In genomic region chr1:33997127-33998047, GRCh38 we compare ENCODE assay signal across 18 cellular contexts.
DNase-seq lines count a peak whose midpoint lies in the region; ATAC-seq and TF ChIP-seq lines count a peak whose summit lies in the region.
"Had no signal": no experiment of that assay in that cellular context is flagged by ENCODE, and none has a peak within 500 bp of the region (broad histone marks: within the 10 kb centered on the region; RNA-seq: fewer than 3 reads in every experiment).

No MANE protein-coding gene starts in this region.

- H3K4me1 ChIP-seq in foreskin keratinocyte (no peaks in the 10 kb centered on the region), esophagus muscularis mucosa (no peaks in the 10 kb centered on the region)

- POLR2A ChIA-PET in WTC11 (lab: Charles Lee): no interaction called here

- H3K27ac Mint-ChIP-seq in WTC11: no peak overlapping the region
- no peak overlapping the region for H3K27ac Mint-ChIP-seq in T-helper 2 cell treated with Interferon-gamma antibody and Interleukin-4, amounts not matched to agents 5 μg/mL and 100 μg/mL, for 36 hours
- H3K27ac Mint-ChIP-seq: CD8-positive, alpha-beta memory T cell had no signal

- H3K27me3 ChIP-seq in foreskin keratinocyte: no peaks in the 10 kb centered on the region
- H3K27me3 ChIP-seq in esophagus muscularis mucosa: peaks cover 0 to 17% (median 0%) of the 10 kb centered on the region in 4 donors
- H3K27me3 ChIP-seq: BLaER1 treated with 17β-estradiol and CSF1 and Interleukin-3, amounts not matched to agents 10 nM and 100 nM had no signal

- 72% methylated on average over 13 of the region's 13 CpGs for WGBS in esophagus muscularis mucosa

- peak; percentile 3 for DNase-seq in NCI-H524 treated with DMSO at 0.1 percent for 48 hours (lab: John Stamatoyannopoulos, UW)
- no peak for DNase-seq in NCI-H524 (lab: John Stamatoyannopoulos, UW)
- no peak for DNase-seq in WTC11 (ENCODE audit: low spot score)
- peak in 1 of 2 donors; percentile 0 for DNase-seq in foreskin keratinocyte
- DNase-seq in T-helper 2 cell treated with Interferon-gamma antibody and Interleukin-4, amounts not matched to agents 5 μg/mL and 100 μg/mL, for 36 hours (ENCODE audit: low spot score): no peak
- DNase-seq in T-helper 2 cell: no peak
- no peak for DNase-seq in esophagus muscularis mucosa (ENCODE audit: extremely low spot score)
- no peak for DNase-seq in stimulated activated CD8-positive, alpha-beta memory T cell treated with anti-CD3 and anti-CD28 coated beads, Interleukin-4, amount 100 ng/mL, for 48 hours
- DNase-seq: CD8-positive, alpha-beta memory T cell; DMS79 treated with DMSO at 0.1 percent for 48 hours; GDM1; NCI-H1105; NCI-H1694 treated with DMSO at 0.1 percent for 48 hours; NCI-H2107; NCI-H2227 treated with DMSO at 0.1 percent for 48 hours had no signal

- no peaks in the 10 kb centered on the region for H3K9me3 ChIP-seq in esophagus muscularis mucosa
- H3K9me3 ChIP-seq: BLaER1 treated with 17β-estradiol and CSF1 and Interleukin-3, amounts not matched to agents 10 nM and 100 nM had no signal

- no peaks in the 10 kb centered on the region for H3K36me3 ChIP-seq in esophagus muscularis mucosa
- H3K36me3 ChIP-seq: BLaER1 treated with 17β-estradiol and CSF1 and Interleukin-3, amounts not matched to agents 10 nM and 100 nM had no signal

- TF ChIP-seq CTCF in WTC11 (IDR thresholded peaks at IDR 0.05) (no peak), foreskin keratinocyte (conservative IDR thresholded peaks at IDR 0.05) (no peak), esophagus muscularis mucosa (IDR thresholded peaks at IDR 0.05) (no peak)

- H3K36me3 Mint-ChIP-seq in WTC11: no peaks in the 10 kb centered on the region
- no peaks in the 10 kb centered on the region for H3K36me3 Mint-ChIP-seq in T-helper 2 cell treated with Interferon-gamma antibody and Interleukin-4, amounts not matched to agents 5 μg/mL and 100 μg/mL, for 36 hours (ENCODE audit: low read depth)
- H3K36me3 Mint-ChIP-seq: CD8-positive, alpha-beta memory T cell had no signal

- no peaks in the 10 kb centered on the region for H3K9me3 Mint-ChIP-seq in WTC11
- H3K9me3 Mint-ChIP-seq in T-helper 2 cell treated with Interferon-gamma antibody and Interleukin-4, amounts not matched to agents 5 μg/mL and 100 μg/mL, for 36 hours: no peaks in the 10 kb centered on the region
- H3K9me3 Mint-ChIP-seq: CD8-positive, alpha-beta memory T cell had no signal

- no peak for TF ChIP-seq EP300 in esophagus muscularis mucosa (IDR thresholded peaks at IDR 0.05)

- no peaks in the 10 kb centered on the region for H3K27me3 Mint-ChIP-seq in WTC11 (ENCODE audit: low read depth)
- H3K27me3 Mint-ChIP-seq in T-helper 2 cell treated with Interferon-gamma antibody and Interleukin-4, amounts not matched to agents 5 μg/mL and 100 μg/mL, for 36 hours (ENCODE audit: low read depth): no peaks in the 10 kb centered on the region

- ATAC-seq in WTC11: peak; percentile 38; the same call in 1 of the 2 replicates
- peak; percentile 50 for ATAC-seq in foreskin keratinocyte

- peaks cover 13% of the 10 kb centered on the region for H3K4me1 Mint-ChIP-seq in WTC11
- H3K4me1 Mint-ChIP-seq in T-helper 2 cell treated with Interferon-gamma antibody and Interleukin-4, amounts not matched to agents 5 μg/mL and 100 μg/mL, for 36 hours (ENCODE audit: low read depth): no peaks in the 10 kb centered on the region
- H3K4me1 Mint-ChIP-seq: CD8-positive, alpha-beta memory T cell had no signal

- H3K27ac ChIP-seq in foreskin keratinocyte (no peak overlapping the region), esophagus muscularis mucosa (replicated peaks in 1 of 4) (no peak overlapping the region)
- H3K27ac ChIP-seq: 22Rv1; BLaER1 treated with 17β-estradiol and CSF1 and Interleukin-3, amounts not matched to agents 10 nM and 100 nM; RWPE1 had no signal

- no peak overlapping the region for H3K4me3 ChIP-seq in esophagus muscularis mucosa
- H3K4me3 ChIP-seq: BLaER1 treated with 17β-estradiol and CSF1 and Interleukin-3, amounts not matched to agents 10 nM and 100 nM had no signal

- H3K4me3 Mint-ChIP-seq in WTC11: no peak overlapping the region
- no peak overlapping the region for H3K4me3 Mint-ChIP-seq in T-helper 2 cell treated with Interferon-gamma antibody and Interleukin-4, amounts not matched to agents 5 μg/mL and 100 μg/mL, for 36 hours
- H3K4me3 Mint-ChIP-seq: CD8-positive, alpha-beta memory T cell had no signal

- CTCF ChIA-PET in WTC11 (lab: Charles Lee): interaction anchor here (1.4 to 5.3 kb wide), 2 partner anchors 16 to 364 kb away, joined by 4 to 43 read pairs; no protein-coding TSS in a partner anchor

- intact Hi-C loops in esophagus muscularis mucosa (cut with DNase I): no loop called here

- no peak for TF ChIP-seq POLR2A in esophagus muscularis mucosa (IDR thresholded peaks at IDR 0.05; ENCODE audit: low read depth)

TF ChIP-seq in WTC11, 78 proteins besides CTCF, POLR2A, EP300 and RAD21 (continues in another document):
- TF ChIP-seq ZNF138 (CRISPR knock-in tag; conservative IDR thresholded peaks at IDR 0.05) (no peak), CREM (CRISPR knock-in tag; IDR thresholded peaks at IDR 0.05) (no peak), ZNF219 (CRISPR knock-in tag; IDR thresholded peaks at IDR 0.05; ENCODE audit: borderline replicate concordance) (no peak), HMGA2 (CRISPR knock-in tag; IDR thresholded peaks at IDR 0.05) (no peak), TEAD4 (CRISPR knock-in tag; IDR thresholded peaks at IDR 0.05) (no peak)
- TF ChIP-seq, protein P1, sequence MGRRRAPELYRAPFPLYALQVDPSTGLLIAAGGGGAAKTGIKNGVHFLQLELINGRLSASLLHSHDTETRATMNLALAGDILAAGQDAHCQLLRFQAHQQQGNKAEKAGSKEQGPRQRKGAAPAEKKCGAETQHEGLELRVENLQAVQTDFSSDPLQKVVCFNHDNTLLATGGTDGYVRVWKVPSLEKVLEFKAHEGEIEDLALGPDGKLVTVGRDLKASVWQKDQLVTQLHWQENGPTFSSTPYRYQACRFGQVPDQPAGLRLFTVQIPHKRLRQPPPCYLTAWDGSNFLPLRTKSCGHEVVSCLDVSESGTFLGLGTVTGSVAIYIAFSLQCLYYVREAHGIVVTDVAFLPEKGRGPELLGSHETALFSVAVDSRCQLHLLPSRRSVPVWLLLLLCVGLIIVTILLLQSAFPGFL (CRISPR knock-in tag; IDR thresholded peaks at IDR 0.05; ENCODE audit: borderline replicate concordance): no peak
- TF ChIP-seq, protein P2, sequence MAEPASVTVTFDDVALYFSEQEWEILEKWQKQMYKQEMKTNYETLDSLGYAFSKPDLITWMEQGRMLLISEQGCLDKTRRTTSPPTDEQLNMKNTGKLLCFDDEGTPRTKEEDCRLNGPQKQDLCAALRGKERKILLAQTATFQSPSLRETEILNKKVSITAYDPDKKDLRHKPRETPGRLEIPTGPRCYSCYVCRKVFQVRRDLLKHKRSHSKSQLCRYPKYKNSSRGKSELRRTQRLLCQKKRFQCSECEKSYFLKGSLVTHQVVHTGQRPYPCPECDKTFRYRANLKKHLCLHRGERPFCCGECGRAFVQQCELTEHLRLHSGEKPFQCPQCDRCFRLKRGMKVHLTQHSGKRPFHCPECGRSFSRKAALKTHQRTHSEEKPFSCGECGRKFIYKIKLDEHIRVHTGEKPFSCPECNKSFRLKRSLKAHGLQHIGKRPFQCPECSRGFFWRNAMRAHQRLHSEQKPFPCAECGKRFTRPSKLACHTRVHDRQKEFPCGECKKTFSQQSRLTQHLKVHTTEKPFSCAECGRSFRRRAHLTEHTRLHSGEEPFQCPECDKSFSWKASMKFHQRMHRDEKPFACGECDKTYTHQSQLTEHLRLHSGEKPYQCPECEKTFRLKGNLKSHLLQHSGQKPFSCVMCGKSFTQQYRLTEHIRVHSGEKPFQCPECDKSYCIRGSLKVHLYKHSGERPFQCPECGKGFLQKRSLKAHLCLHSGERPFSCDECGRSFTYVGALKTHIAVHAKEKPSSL (CRISPR knock-in tag; conservative IDR thresholded peaks at IDR 0.05): no peak
- TF ChIP-seq, protein P3, sequence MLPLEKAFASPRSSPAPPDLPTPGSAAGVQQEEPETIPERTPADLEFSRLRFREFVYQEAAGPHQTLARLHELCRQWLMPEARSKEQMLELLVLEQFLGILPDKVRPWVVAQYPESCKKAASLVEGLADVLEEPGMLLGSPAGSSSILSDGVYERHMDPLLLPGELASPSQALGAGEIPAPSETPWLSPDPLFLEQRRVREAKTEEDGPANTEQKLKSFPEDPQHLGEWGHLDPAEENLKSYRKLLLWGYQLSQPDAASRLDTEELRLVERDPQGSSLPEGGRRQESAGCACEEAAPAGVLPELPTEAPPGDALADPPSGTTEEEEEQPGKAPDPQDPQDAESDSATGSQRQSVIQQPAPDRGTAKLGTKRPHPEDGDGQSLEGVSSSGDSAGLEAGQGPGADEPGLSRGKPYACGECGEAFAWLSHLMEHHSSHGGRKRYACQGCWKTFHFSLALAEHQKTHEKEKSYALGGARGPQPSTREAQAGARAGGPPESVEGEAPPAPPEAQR (CRISPR knock-in tag; IDR thresholded peaks at IDR 0.05): no peak
- TF ChIP-seq, protein P4, sequence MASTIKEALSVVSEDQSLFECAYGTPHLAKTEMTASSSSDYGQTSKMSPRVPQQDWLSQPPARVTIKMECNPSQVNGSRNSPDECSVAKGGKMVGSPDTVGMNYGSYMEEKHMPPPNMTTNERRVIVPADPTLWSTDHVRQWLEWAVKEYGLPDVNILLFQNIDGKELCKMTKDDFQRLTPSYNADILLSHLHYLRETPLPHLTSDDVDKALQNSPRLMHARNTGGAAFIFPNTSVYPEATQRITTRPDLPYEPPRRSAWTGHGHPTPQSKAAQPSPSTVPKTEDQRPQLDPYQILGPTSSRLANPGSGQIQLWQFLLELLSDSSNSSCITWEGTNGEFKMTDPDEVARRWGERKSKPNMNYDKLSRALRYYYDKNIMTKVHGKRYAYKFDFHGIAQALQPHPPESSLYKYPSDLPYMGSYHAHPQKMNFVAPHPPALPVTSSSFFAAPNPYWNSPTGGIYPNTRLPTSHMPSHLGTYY (CRISPR knock-in tag; IDR thresholded peaks at IDR 0.05): no peak
